ENCODE assay signal across 8 cellular contexts in genomic region chr5:150672237-150672883, GRCh38. TPM values are rescaled to one million over a fixed set of nuclear protein-coding genes. Genes with fewer than 3 reads are reported as not detected.
DNase-seq lines count a peak whose midpoint lies in the region; ATAC-seq and TF ChIP-seq lines count a peak whose summit lies in the region.

No MANE protein-coding gene starts in this region.

- H3K9me3 ChIP-seq in fibroblast of lung (ENCODE audit: control insufficient read depth, insufficient read depth, low read depth, low read length): no peaks in the 10 kb centered on the region
- H3K9me3 ChIP-seq in neural cell (ENCODE audit: low read length): no peaks in the 10 kb centered on the region

- ATAC-seq in HG02759 (IDR thresholded peaks at IDR 0.05; ENCODE audit: unreplicated experiment): peak; percentile 44
- peak; percentile 69 for ATAC-seq in activated CD8-positive, alpha-beta T cell treated with anti-CD3 and anti-CD28 coated beads for 36 hours
- ATAC-seq in GM18873 (IDR thresholded peaks at IDR 0.05; ENCODE audit: low FRiP score, unreplicated experiment): no peak
- ATAC-seq in GM21447 (IDR thresholded peaks at IDR 0.05; ENCODE audit: unreplicated experiment): no peak
- ATAC-seq in HG03457 (IDR thresholded peaks at IDR 0.05; ENCODE audit: unreplicated experiment): no peak

- H4K20me1 ChIP-seq in fibroblast of lung (ENCODE audit: control insufficient read depth, extremely low read depth, insufficient read depth, low read length) (no peaks in the 10 kb centered on the region), neural cell (ENCODE audit: insufficient read depth) (no peaks in the 10 kb centered on the region)

- peak overlapping the region; percentile 42 to 52 (median 51) for H3K4me3 ChIP-seq in fibroblast of lung (replicated peaks in 1 of 4; ENCODE audit: control extremely low read depth in 1 of 4, insufficient read depth in 1 of 4, low read depth in 3 of 4, low read length in 4 of 4)
- peak overlapping the region; percentile 60 for H3K4me3 ChIP-seq in neural cell (ENCODE audit: low read length)

- H3K27ac ChIP-seq in fibroblast of lung (ENCODE audit: insufficient read depth, low read length) (no peak overlapping the region), neural cell (ENCODE audit: low read length) (no peak overlapping the region)

- H3K4me1 ChIP-seq in fibroblast of lung (ENCODE audit: control insufficient read depth, extremely low read depth, insufficient read depth, low read length): peaks cover 11% of the 10 kb centered on the region

- CTCF ChIA-PET in activated CD8-positive, alpha-beta T cell treated with anti-CD3 and anti-CD28 coated beads for 36 hours (lab: Charles Lee): no interaction called here

- H2AFZ ChIP-seq in fibroblast of lung (ENCODE audit: low read length): peak overlapping the region; percentile 76
- no peak overlapping the region for H2AFZ ChIP-seq in neural cell (ENCODE audit: low read depth, low read length)

- H3K9ac ChIP-seq in fibroblast of lung (ENCODE audit: insufficient read depth, low read length) (peak overlapping the region; percentile 16), neural cell (ENCODE audit: low read length) (no peak overlapping the region)

- no peak for TF ChIP-seq EP300 in neural cell (conservative IDR thresholded peaks at IDR 0.05; ENCODE audit: poor library complexity, severe bottlenecking)

- H3K36me3 Mint-ChIP-seq in activated CD8-positive, alpha-beta T cell treated with anti-CD3 and anti-CD28 coated beads for 36 hours (ENCODE audit: low read depth): no peaks in the 10 kb centered on the region

- no peak for TF ChIP-seq CTCF in activated CD8-positive, alpha-beta T cell treated with anti-CD3 and anti-CD28 coated beads for 36 hours (IDR thresholded peaks at IDR 0.05)
- TF ChIP-seq CTCF in fibroblast of lung (conservative IDR thresholded peaks at IDR 0.05 in 1 of 2, IDR thresholded peaks at IDR 0.05 in 1 of 2; ENCODE audit: low read depth in 1 of 2, low read length in 2 of 2) (no peak), neural cell (IDR thresholded peaks at IDR 0.05; ENCODE audit: poor library complexity, severe bottlenecking) (no peak)

- H3K9me2 ChIP-seq in neural cell (ENCODE audit: insufficient read depth, low read length): no peaks in the 10 kb centered on the region

- POLR2A ChIA-PET in activated CD8-positive, alpha-beta T cell treated with anti-CD3 and anti-CD28 coated beads for 36 hours (lab: Charles Lee): interaction anchor here (1.3 kb wide), 1 partner anchor 175 kb away, joined by 3 read pairs; no protein-coding TSS in a partner anchor

- H3K36me3 ChIP-seq in fibroblast of lung (ENCODE audit: control insufficient read depth, insufficient read depth, low read length): no peaks in the 10 kb centered on the region
- no peaks in the 10 kb centered on the region for H3K36me3 ChIP-seq in neural cell (ENCODE audit: insufficient read depth, low read length)

- no peaks in the 10 kb centered on the region for H3K9me3 Mint-ChIP-seq in activated CD8-positive, alpha-beta T cell treated with anti-CD3 and anti-CD28 coated beads for 36 hours

- peaks cover 3% of the 10 kb centered on the region for H3K4me1 Mint-ChIP-seq in activated CD8-positive, alpha-beta T cell treated with anti-CD3 and anti-CD28 coated beads for 36 hours (ENCODE audit: low read depth)

- peak; percentile 58 for DNase-seq in AG20443 (ENCODE audit: low spot score)
- DNase-seq in activated CD8-positive, alpha-beta T cell treated with anti-CD3 and anti-CD28 coated beads for 36 hours: peak; percentile 41
- peak in 1 of 2 donors; percentile 52 for DNase-seq in fibroblast of lung (ENCODE audit: low read depth in 2 of 2)

- H3K4me3 Mint-ChIP-seq in activated CD8-positive, alpha-beta T cell treated with anti-CD3 and anti-CD28 coated beads for 36 hours: peak overlapping the region; percentile 68

- intact Hi-C loops in activated CD8-positive, alpha-beta T cell treated with anti-CD3 and anti-CD28 coated beads for 36 hours (cut with micrococcal nuclease): no loop called here

- H3K4me2 ChIP-seq in fibroblast of lung (ENCODE audit: extremely low read depth, insufficient read depth, low read length): peak overlapping the region; percentile 93
- no peak overlapping the region for H3K4me2 ChIP-seq in neural cell (ENCODE audit: low read length)

- TF ChIP-seq RAD21 in neural cell (conservative IDR thresholded peaks at IDR 0.05): no peak

- no peaks in the 10 kb centered on the region for H3F3A ChIP-seq in neural cell (ENCODE audit: insufficient read depth, low read length, poor library complexity, severe bottlenecking)

- H3K27me3 Mint-ChIP-seq in activated CD8-positive, alpha-beta T cell treated with anti-CD3 and anti-CD28 coated beads for 36 hours: peaks cover 15% of the 10 kb centered on the region

- no peaks in the 10 kb centered on the region for H3K79me2 ChIP-seq in fibroblast of lung (ENCODE audit: control insufficient read depth, insufficient read depth, low read length)
- no peaks in the 10 kb centered on the region for H3K79me2 ChIP-seq in neural cell (replicated peaks; ENCODE audit: insufficient read depth, low read length)

- no peak overlapping the region for H3K27ac Mint-ChIP-seq in activated CD8-positive, alpha-beta T cell treated with anti-CD3 and anti-CD28 coated beads for 36 hours

- H3K27me3 ChIP-seq in fibroblast of lung (ENCODE audit: control insufficient read depth, insufficient read depth, low read length) (no peaks in the 10 kb centered on the region), neural cell (ENCODE audit: insufficient read depth, low read depth, low read length) (peaks cover 30% of the 10 kb centered on the region)

TF ChIP-seq in neural cell, 6 proteins besides CTCF, POLR2A, EP300 and RAD21:
- TF ChIP-seq EZH2 (IDR thresholded peaks at IDR 0.05; ENCODE audit: borderline replicate concordance, insufficient read depth, low read length, poor library complexity, severe bottlenecking) (no peak), TAF1 (IDR thresholded peaks at IDR 0.05; ENCODE audit: low read depth) (no peak), MXI1 (conservative IDR thresholded peaks at IDR 0.05; ENCODE audit: poor library complexity, severe bottlenecking) (no peak), SMC3 (conservative IDR thresholded peaks at IDR 0.05; ENCODE audit: poor library complexity) (no peak), POLR2AphosphoS5 (IDR thresholded peaks at IDR 0.05) (no peak)
- TF ChIP-seq, protein P1, sequence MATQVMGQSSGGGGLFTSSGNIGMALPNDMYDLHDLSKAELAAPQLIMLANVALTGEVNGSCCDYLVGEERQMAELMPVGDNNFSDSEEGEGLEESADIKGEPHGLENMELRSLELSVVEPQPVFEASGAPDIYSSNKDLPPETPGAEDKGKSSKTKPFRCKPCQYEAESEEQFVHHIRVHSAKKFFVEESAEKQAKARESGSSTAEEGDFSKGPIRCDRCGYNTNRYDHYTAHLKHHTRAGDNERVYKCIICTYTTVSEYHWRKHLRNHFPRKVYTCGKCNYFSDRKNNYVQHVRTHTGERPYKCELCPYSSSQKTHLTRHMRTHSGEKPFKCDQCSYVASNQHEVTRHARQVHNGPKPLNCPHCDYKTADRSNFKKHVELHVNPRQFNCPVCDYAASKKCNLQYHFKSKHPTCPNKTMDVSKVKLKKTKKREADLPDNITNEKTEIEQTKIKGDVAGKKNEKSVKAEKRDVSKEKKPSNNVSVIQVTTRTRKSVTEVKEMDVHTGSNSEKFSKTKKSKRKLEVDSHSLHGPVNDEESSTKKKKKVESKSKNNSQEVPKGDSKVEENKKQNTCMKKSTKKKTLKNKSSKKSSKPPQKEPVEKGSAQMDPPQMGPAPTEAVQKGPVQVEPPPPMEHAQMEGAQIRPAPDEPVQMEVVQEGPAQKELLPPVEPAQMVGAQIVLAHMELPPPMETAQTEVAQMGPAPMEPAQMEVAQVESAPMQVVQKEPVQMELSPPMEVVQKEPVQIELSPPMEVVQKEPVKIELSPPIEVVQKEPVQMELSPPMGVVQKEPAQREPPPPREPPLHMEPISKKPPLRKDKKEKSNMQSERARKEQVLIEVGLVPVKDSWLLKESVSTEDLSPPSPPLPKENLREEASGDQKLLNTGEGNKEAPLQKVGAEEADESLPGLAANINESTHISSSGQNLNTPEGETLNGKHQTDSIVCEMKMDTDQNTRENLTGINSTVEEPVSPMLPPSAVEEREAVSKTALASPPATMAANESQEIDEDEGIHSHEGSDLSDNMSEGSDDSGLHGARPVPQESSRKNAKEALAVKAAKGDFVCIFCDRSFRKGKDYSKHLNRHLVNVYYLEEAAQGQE (IDR thresholded peaks at IDR 0.05; ENCODE audit: borderline replicate concordance): no peak

RNA-seq across cellular contexts. Expression of gene MYOZ3, which starts 11.3 kb away (rescaled TPM):
- total RNA-seq in activated CD8-positive, alpha-beta T cell treated with anti-CD3 and anti-CD28 coated beads for 36 hours: under 1 TPM; 0.11 to 0.20 TPM
- 0.33 and 0.77 TPM in 2 replicates for total RNA-seq in fibroblast of lung
- 0.14 and 0.26 TPM in 2 replicates for polyA plus RNA-seq in fibroblast of lung
- polyA plus RNA-seq in fibroblast of lung (2012): 0.14 and 0.17 TPM in 2 replicates
- 2.4 TPM in 1 of 2 replicates, not detected in the other for polyA minus RNA-seq in fibroblast of lung (ENCODE audit: low replicate concordance)
- polyA plus RNA-seq in neural cell: not detected in 2 replicates
- not detected in 2 replicates for polyA minus RNA-seq in neural cell

RNA-seq across cellular contexts. Expression of gene RBM22, which starts 28.5 kb away (rescaled TPM):
- total RNA-seq in activated CD8-positive, alpha-beta T cell treated with anti-CD3 and anti-CD28 coated beads for 36 hours: 10 to 100 TPM; 53.1 to 59.7 TPM
- total RNA-seq in fibroblast of lung: 14.1 and 15.4 TPM in 2 replicates
- polyA plus RNA-seq in fibroblast of lung: 36.7 and 51.5 TPM in 2 replicates
- polyA plus RNA-seq in fibroblast of lung (2012): 22.6 and 26.7 TPM in 2 replicates
- polyA minus RNA-seq in fibroblast of lung (ENCODE audit: low replicate concordance): 11.7 and 13.3 TPM in 2 replicates
- polyA plus RNA-seq in neural cell: 65.9 and 67.9 TPM in 2 replicates
- polyA minus RNA-seq in neural cell: 51.4 and 55.0 TPM in 2 replicates

RNA-seq across cellular contexts. Expression of gene SYNPO, which starts 31.9 kb away (rescaled TPM):
- total RNA-seq in activated CD8-positive, alpha-beta T cell treated with anti-CD3 and anti-CD28 coated beads for 36 hours: under 1 TPM; 0.18 to 0.22 TPM
- 5.6 and 6.6 TPM in 2 replicates for total RNA-seq in fibroblast of lung
- polyA plus RNA-seq in fibroblast of lung: 9.8 and 10.5 TPM in 2 replicates
- 25.0 and 50.9 TPM in 2 replicates for polyA plus RNA-seq in fibroblast of lung (2012)
- 115 and 181 TPM in 2 replicates for polyA minus RNA-seq in fibroblast of lung (ENCODE audit: low replicate concordance)
- 0.14 TPM in 1 of 2 replicates, not detected in the other for polyA plus RNA-seq in neural cell
- polyA minus RNA-seq in neural cell: 0.24 and 0.35 TPM in 2 replicates

Comparison
In these comparisons a context has a peak if more than half of its experiments do, and no peak if none do; other contexts are left out.
1. ATAC-seq: peak in HG02759 (single experiment) and activated CD8-positive, alpha-beta T cell treated with anti-CD3 and anti-CD28 coated beads for 36 hours (single experiment); none in GM18873 (single experiment), GM21447 (single experiment) and HG03457 (single experiment).